ENCODE assay signal across 19 cellular contexts in the genomic region with DNA sequence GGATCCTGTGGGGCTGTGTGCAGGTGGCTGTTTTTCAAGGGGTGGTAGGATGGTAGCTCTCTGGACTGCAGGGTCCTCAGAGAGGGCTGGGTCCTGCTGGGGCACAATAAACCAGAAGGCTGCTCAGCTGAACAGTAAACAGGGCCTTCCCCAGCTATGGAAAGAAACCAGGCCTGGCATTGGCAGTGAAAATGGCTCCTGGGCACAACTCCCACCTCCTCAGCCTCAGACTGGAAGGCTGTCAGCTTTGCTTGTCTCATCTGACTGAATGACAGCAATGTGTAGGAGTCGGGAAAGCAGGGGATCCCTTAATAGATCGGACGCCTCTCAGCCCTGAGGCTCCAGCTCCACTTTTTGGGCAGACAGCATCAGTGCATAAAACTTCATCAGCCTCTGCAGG.
"Had no signal": no experiment of that assay in that cellular context is flagged by ENCODE, and none has a peak within 500 bp of the region (broad histone marks: within the 10 kb centered on the region; RNA-seq: fewer than 3 reads in every experiment).

No MANE protein-coding gene starts in this region.

- H3K9me3 ChIP-seq: MG63 had no signal

- H3K27me3 ChIP-seq: MG63 had no signal

- H3K4me3 ChIP-seq: MG63 had no signal

- DNase-seq: activated CD4-positive, alpha-beta memory T cell treated with anti-CD3 and anti-CD28 coated beads for 36 hours; activated CD4-positive, alpha-beta T cell treated with anti-CD3 and anti-CD28 coated beads, Interleukin-2, amount 10 ng/mL, durations not matched to agents 7 days and 5 days; activated CD4-positive, CD25-positive, alpha-beta regulatory T cell; activated gamma-delta T cell; activated naive CD4-positive, alpha-beta T cell treated with anti-CD3 and anti-CD28 coated beads for 36 hours; activated T-cell treated with anti-CD3 and anti-CD28 coated beads for 4 hours; activated T-cell treated with anti-CD3 and anti-CD28 coated beads, Interleukin-2, amount 50 U/mL, for 48 hours; MG63; MV-4-11; NCI-H146; NCI-H187 treated with DMSO at 0.1 percent for 48 hours; NCI-H446; NCI-H524; NCI-H82; SIG-M5; T-cell; T-helper 2 cell had no signal

- H3K27ac ChIP-seq: VCaP had no signal

- ATAC-seq: activated T-helper 17 cell treated with anti-CD3 and anti-CD28 coated beads, Interleukin-2, amount 50 U/mL, for 72 hours; T-cell had no signal

- H3K36me3 ChIP-seq: MG63 had no signal
